Comparison of ENCODE assay signal across 9 cellular contexts in genomic region chr21:15004721-15005370, GRCh38. TPM values are rescaled to one million over a fixed set of nuclear protein-coding genes. Genes with fewer than 3 reads are reported as not detected.
A peak's percentile ranks its signal among the peaks of the same experiment; 100 is the strongest.
DNase-seq lines count a peak whose midpoint lies in the region; ATAC-seq, FAIRE-seq and TF ChIP-seq lines count a peak whose summit lies in the region.
"Had no signal": no experiment of that assay in that cellular context is flagged by ENCODE, and none has a peak within 500 bp of the region (broad histone marks: within the 10 kb centered on the region; RNA-seq: fewer than 3 reads in every experiment).

No MANE protein-coding gene starts in this region.

- no peaks in the 10 kb centered on the region for H3K27me3 Mint-ChIP-seq in activated T-helper 17 cell treated with anti-CD3 and anti-CD28 coated beads, Interleukin-2, amount 50 U/mL, for 72 hours
- no peaks in the 10 kb centered on the region for H3K27me3 Mint-ChIP-seq in type B pancreatic cell
- H3K27me3 Mint-ChIP-seq: dendritic cell treated with granulocyte-macrophage colony-stimulating factor and Interleukin-4, amounts not matched to agents 40 ng/mL and 50 ng/mL, for 4 days had no signal

- peak in 1 of 4 donors; percentile 7 for ATAC-seq in heart left ventricle
- no peak for ATAC-seq in Right ventricle myocardium superior (ENCODE audit: poor library complexity)
- no peak for ATAC-seq in activated T-helper 17 cell treated with anti-CD3 and anti-CD28 coated beads, Interleukin-2, amount 50 U/mL, for 72 hours (replicated peaks)
- no peak for ATAC-seq in HG03460 (IDR thresholded peaks at IDR 0.05; ENCODE audit: unreplicated experiment)

- no peaks in the 10 kb centered on the region for H3K36me3 Mint-ChIP-seq in activated T-helper 17 cell treated with anti-CD3 and anti-CD28 coated beads, Interleukin-2, amount 50 U/mL, for 72 hours (ENCODE audit: low read depth)
- H3K36me3 Mint-ChIP-seq in type B pancreatic cell = peaks cover 29% of the 10 kb centered on the region

- H3K4me1 Mint-ChIP-seq in activated T-helper 17 cell treated with anti-CD3 and anti-CD28 coated beads, Interleukin-2, amount 50 U/mL, for 72 hours = peaks cover 20% of the 10 kb centered on the region
- peaks cover 73% of the 10 kb centered on the region for H3K4me1 Mint-ChIP-seq in type B pancreatic cell (ENCODE audit: unreplicated experiment)

- peak; percentile 6 for FAIRE-seq in kidney (lab: Jason Lieb, UNC)

- H3K4me1 ChIP-seq in heart left ventricle (peaks cover 0 to 60% (median 31%) of the 10 kb centered on the region in 12 donors), kidney (ENCODE audit: control insufficient read depth in 1 of 2, insufficient read depth in 1 of 2, low read depth in 1 of 2, low read length in 2 of 2) (peaks cover 6 to 36% of the 10 kb centered on the region in 2 donors)

- TF ChIP-seq CTCF in heart left ventricle (IDR thresholded peaks at IDR 0.05) (no peak), kidney (IDR thresholded peaks at IDR 0.05; ENCODE audit: borderline replicate concordance, extremely low read depth, insufficient read depth) (no peak), type B pancreatic cell (conservative IDR thresholded peaks at IDR 0.05) (no peak)

- H3K4me3 ChIP-seq in heart left ventricle = peak overlapping the region in 5 of 12 donors; percentile 4 to 30 (median 26)
- peak overlapping the region in 1 of 2 donors; percentile 21 for H3K4me3 ChIP-seq in kidney (ENCODE audit: low read length in 2 of 2)

- intact Hi-C loops in heart left ventricle (cut with DNase I) (loop anchor here in 4 of 10 donors (5.0 to 10.0 kb wide), 3 partner anchors 52 to 60 kb away; partner anchors contain the start of gene NRIP1 (in 2 of the 4)), Right ventricle myocardium superior (cut with DNase I) (loop anchor here (10.0 kb wide), 1 partner anchor 60 kb away; the partner anchor contains the start of gene NRIP1), kidney (cut with DNase I) (no loop called here)

- H3K9me3 Mint-ChIP-seq in activated T-helper 17 cell treated with anti-CD3 and anti-CD28 coated beads, Interleukin-2, amount 50 U/mL, for 72 hours = no peaks in the 10 kb centered on the region
- H3K9me3 Mint-ChIP-seq in type B pancreatic cell = peaks cover 6% of the 10 kb centered on the region
- H3K9me3 Mint-ChIP-seq: dendritic cell treated with granulocyte-macrophage colony-stimulating factor and Interleukin-4, amounts not matched to agents 40 ng/mL and 50 ng/mL, for 4 days had no signal

- TF ChIP-seq POLR2A in heart left ventricle (IDR thresholded peaks at IDR 0.05) = no peak

- DNase-seq in heart left ventricle (no peak), Right ventricle myocardium superior (no peak), kidney (no peak), type B pancreatic cell (ENCODE audit: extremely low spot score, unreplicated experiment) (no peak), retina (no peak), SKM-1 treated with dmso at 0.1 percent for 144 hours (lab: John Stamatoyannopoulos, UW; ENCODE audit: unreplicated experiment) (no peak)

- no peaks in the 10 kb centered on the region for H3K9me3 ChIP-seq in heart left ventricle
- no peaks in the 10 kb centered on the region for H3K9me3 ChIP-seq in kidney (ENCODE audit: control insufficient read depth in 1 of 2, low read length in 2 of 2)

- 48 to 53% (median 51%) methylated on average over 2 of the region's 2 CpGs for WGBS in heart left ventricle, 4 donors

- H3K27ac ChIP-seq in heart left ventricle = peak overlapping the region in 9 of 12 donors; percentile 4 to 56 (median 26)
- H3K27ac ChIP-seq in kidney (ENCODE audit: low read depth in 2 of 2, low read length in 2 of 2) = peak overlapping the region in 1 of 2 donors; percentile 55

- peak overlapping the region; percentile 74 for H3K27ac Mint-ChIP-seq in activated T-helper 17 cell treated with anti-CD3 and anti-CD28 coated beads, Interleukin-2, amount 50 U/mL, for 72 hours
- H3K27ac Mint-ChIP-seq in type B pancreatic cell = peak overlapping the region; percentile 65
- H3K27ac Mint-ChIP-seq: dendritic cell treated with granulocyte-macrophage colony-stimulating factor and Interleukin-4, amounts not matched to agents 40 ng/mL and 50 ng/mL, for 4 days had no signal

- peak overlapping the region in 1 of 2 donors; percentile 20 for H3K9ac ChIP-seq in kidney (ENCODE audit: low read length in 2 of 2)

- H3K4me3 Mint-ChIP-seq in activated T-helper 17 cell treated with anti-CD3 and anti-CD28 coated beads, Interleukin-2, amount 50 U/mL, for 72 hours = peak overlapping the region; percentile 67
- H3K4me3 Mint-ChIP-seq in type B pancreatic cell = peak overlapping the region; percentile 42
- H3K4me3 Mint-ChIP-seq: dendritic cell treated with granulocyte-macrophage colony-stimulating factor and Interleukin-4, amounts not matched to agents 40 ng/mL and 50 ng/mL, for 4 days had no signal

- H3K36me3 ChIP-seq in heart left ventricle = no peaks in the 10 kb centered on the region
- H3K36me3 ChIP-seq in kidney (ENCODE audit: control insufficient read depth in 1 of 2, insufficient read depth in 2 of 2, low read length in 2 of 2) = no peaks in the 10 kb centered on the region

- no peaks in the 10 kb centered on the region for H3K27me3 ChIP-seq in heart left ventricle

RNA-seq across cellular contexts. Expression of gene NRIP1, which starts 60.0 kb away (rescaled TPM):
- total RNA-seq in heart left ventricle (10 to 100 TPM; 11.0 to 32.0 (median 17.8) TPM), Right ventricle myocardium superior (15.4 TPM), kidney (60.4 TPM), type B pancreatic cell (ENCODE audit: low replicate concordance) (52.5 and 88.6 TPM in 2 replicates)
- polyA plus RNA-seq in heart left ventricle (1 to 10 TPM; 2.9 to 8.8 TPM), kidney (ENCODE audit: insufficient read depth, low read depth, low replicate concordance) (7.4 TPM)
- 1 to 10 TPM; 6.9 to 7.6 TPM for total RNA-seq in activated T-helper 17 cell treated with anti-CD3 and anti-CD28 coated beads, Interleukin-2, amount 50 U/mL, for 72 hours
